ENCODE assay signal across 16 cellular contexts in genomic region chr9:37955781-37956422, GRCh38. TPM values are rescaled to one million over a fixed set of nuclear protein-coding genes. Genes with fewer than 3 reads are reported as not detected.
DNase-seq lines count a peak whose midpoint lies in the region; ATAC-seq, FAIRE-seq and TF ChIP-seq lines count a peak whose summit lies in the region.
"Had no signal": no experiment of that assay in that cellular context is flagged by ENCODE, and none has a peak within 500 bp of the region (broad histone marks: within the 10 kb centered on the region; RNA-seq: fewer than 3 reads in every experiment).

No MANE protein-coding gene starts in this region.

- CTCF ChIA-PET in RWPE1 (lab: Yijun Ruan, JAX): interaction anchor here (0.7 kb wide), 1 partner anchor 49 kb away, joined by 4 read pairs; no protein-coding TSS in a partner anchor

- no peak for ATAC-seq in activated T-cell treated with anti-CD3 and anti-CD28 coated beads, Interleukin-2, amount 50 U/mL, for 72 hours (replicated peaks in 1 of 2)
- ATAC-seq in GM18909 (IDR thresholded peaks at IDR 0.05; ENCODE audit: poor library complexity, unreplicated experiment): no peak
- ATAC-seq in T-helper 17 cell: no peak

- H3K27ac ChIP-seq in RWPE1 (peak overlapping the region; percentile 89), substantia nigra (ENCODE audit: low read depth, low read length, poor library complexity, severe bottlenecking) (peak overlapping the region; percentile 1)

- peak overlapping the region; percentile 26 for H3K27ac Mint-ChIP-seq in mesothelial cell of epicardium
- no peak overlapping the region for H3K27ac Mint-ChIP-seq in activated T-cell treated with anti-CD3 and anti-CD28 coated beads, Interleukin-2, amount 50 U/mL, for 72 hours
- no peak overlapping the region for H3K27ac Mint-ChIP-seq in T-helper 17 cell

- FAIRE-seq in GM12892 (lab: Jason Lieb, UNC): peak; percentile 21
- FAIRE-seq: HTR-8/SVneo had no signal

- H3K9me3 ChIP-seq in T-helper 17 cell (ENCODE audit: control insufficient read depth, low read length, poor library complexity, severe bottlenecking): no peaks in the 10 kb centered on the region

- H3K27me3 Mint-ChIP-seq in mesothelial cell of epicardium (ENCODE audit: low read depth) (no peaks in the 10 kb centered on the region), T-helper 17 cell (peaks cover 11% of the 10 kb centered on the region)
- no peaks in the 10 kb centered on the region for H3K27me3 Mint-ChIP-seq in activated T-cell treated with anti-CD3 and anti-CD28 coated beads, Interleukin-2, amount 50 U/mL, for 72 hours (ENCODE audit: low read depth)

- no peak for DNase-seq in GM12892 (ENCODE audit: insufficient read length)
- no peak for DNase-seq in RWPE1 (ENCODE audit: low spot score)
- no peak for DNase-seq in mesothelial cell of epicardium (ENCODE audit: low spot score in 2 of 2, unreplicated experiment in 2 of 2)
- DNase-seq in substantia nigra (lab: John Stamatoyannopoulos, UW): peak in 1 of 49 donors; percentile 17
- no peak for DNase-seq in activated T-cell treated with anti-CD3 and anti-CD28 coated beads, Interleukin-2, amount 50 U/mL, for 72 hours
- DNase-seq in T-helper 17 cell: no peak
- DNase-seq: DMS 273 treated with DMSO at 0.1 percent for 48 hours, H9, NCI-H1436, NCI-H2081, NCI-H2227 treated with DMSO at 0.1 percent for 48 hours, NCI-H526 treated with DMSO at 0.1 percent for 48 hours, OCI-M1, SHP77 treated with DMSO at 0.1 percent for 48 hours had no signal

- H3K9me3 Mint-ChIP-seq in mesothelial cell of epicardium: no peaks in the 10 kb centered on the region
- peaks cover 0 to 6% of the 10 kb centered on the region in 2 donors for H3K9me3 Mint-ChIP-seq in activated T-cell treated with anti-CD3 and anti-CD28 coated beads, Interleukin-2, amount 50 U/mL, for 72 hours
- H3K9me3 Mint-ChIP-seq: H9 had no signal

- H3K4me1 Mint-ChIP-seq in mesothelial cell of epicardium: peaks cover 10% of the 10 kb centered on the region
- H3K4me1 Mint-ChIP-seq in activated T-cell treated with anti-CD3 and anti-CD28 coated beads, Interleukin-2, amount 50 U/mL, for 72 hours (ENCODE audit: low read depth): peaks cover 40% of the 10 kb centered on the region
- H3K4me1 Mint-ChIP-seq in T-helper 17 cell: peaks cover 10% of the 10 kb centered on the region

- peaks cover 36% of the 10 kb centered on the region for H3K36me3 Mint-ChIP-seq in mesothelial cell of epicardium
- peaks cover 0 to 9% of the 10 kb centered on the region in 2 donors for H3K36me3 Mint-ChIP-seq in activated T-cell treated with anti-CD3 and anti-CD28 coated beads, Interleukin-2, amount 50 U/mL, for 72 hours (ENCODE audit: insufficient read depth in 2 of 2)
- no peaks in the 10 kb centered on the region for H3K36me3 Mint-ChIP-seq in T-helper 17 cell (ENCODE audit: low read depth)

- TF ChIP-seq CTCF in RWPE1 (conservative IDR thresholded peaks at IDR 0.05; ENCODE audit: low read depth) (no peak), mesothelial cell of epicardium (IDR thresholded peaks at IDR 0.05; ENCODE audit: unreplicated experiment) (no peak)

- POLR2A ChIA-PET in RWPE1 (lab: Yijun Ruan, JAX; ENCODE audit: low non-redundant PET): no interaction called here

- no peak for TF ChIP-seq POLR2A in GM12892 (IDR thresholded peaks at IDR 0.05; ENCODE audit: low read depth, low read length)

- H3K4me3 Mint-ChIP-seq in mesothelial cell of epicardium (no peak overlapping the region), T-helper 17 cell (no peak overlapping the region)
- H3K4me3 Mint-ChIP-seq in activated T-cell treated with anti-CD3 and anti-CD28 coated beads, Interleukin-2, amount 50 U/mL, for 72 hours: no peak overlapping the region
- H3K4me3 Mint-ChIP-seq: H9 had no signal

RNA-seq across cellular contexts. Expression of gene SLC25A51, which starts 52.0 kb away (rescaled TPM):
- 10.7 TPM for polyA plus RNA-seq in GM12892 (2012; ENCODE audit: missing spikeins)
- 22.1 to 26.0 TPM (median 22.6 TPM) in 3 replicates for total RNA-seq in mesothelial cell of epicardium
- 10 to 100 TPM; 30.3 to 32.4 TPM for total RNA-seq in activated T-cell treated with anti-CD3 and anti-CD28 coated beads, Interleukin-2, amount 50 U/mL, for 72 hours
- 10 to 100 TPM; 23.5 to 26.4 TPM for total RNA-seq in T-helper 17 cell
